In genomic region chr18:1930291-1931270, GRCh38 we compare ENCODE assay signal across 29 cellular contexts.
"Had no signal": no experiment of that assay in that cellular context is flagged by ENCODE, and none has a peak within 500 bp of the region (broad histone marks: within the 10 kb centered on the region; RNA-seq: fewer than 3 reads in every experiment).

No MANE protein-coding gene starts in this region.

- H3K4me3 ChIP-seq: adrenal gland, ascending aorta, body of pancreas, MG63, SK-N-MC had no signal

- H3K36me3 ChIP-seq: adrenal gland, ascending aorta, MG63 had no signal

- H3K27ac Mint-ChIP-seq: activated CD4-positive, alpha-beta memory T cell treated with anti-CD3 and anti-CD28 coated beads for 36 hours; activated CD4-positive, alpha-beta T cell treated with anti-CD3 and anti-CD28 coated beads, Interleukin-2, amount 10 ng/mL, durations not matched to agents 7 days and 5 days; activated naive CD8-positive, alpha-beta T cell treated with anti-CD3 and anti-CD28 coated beads, Interleukin-2, amount 10 ng/mL, durations not matched to agents 7 days and 5 days; activated T-helper 2 cell treated with anti-CD3 and anti-CD28 coated beads, Interferon-gamma antibody, Interleukin-2, Interleukin-4, amounts not matched to agents 10 μg/mL and 5 μg/mL and 100 μg/mL, durations not matched to agents 14 hours and 24 hours and 36 hours; T-cell had no signal

- H3K9me3 ChIP-seq: adrenal gland, ascending aorta, body of pancreas, MG63 had no signal

- H3K9me3 Mint-ChIP-seq: activated CD4-positive, alpha-beta T cell treated with anti-CD3 and anti-CD28 coated beads, Interleukin-2, amount 10 ng/mL, durations not matched to agents 7 days and 5 days had no signal

- H3K36me3 Mint-ChIP-seq: activated CD4-positive, alpha-beta memory T cell treated with anti-CD3 and anti-CD28 coated beads for 36 hours; activated naive CD8-positive, alpha-beta T cell treated with anti-CD3 and anti-CD28 coated beads, Interleukin-2, amount 10 ng/mL, durations not matched to agents 7 days and 5 days; T-cell had no signal

- H3K27me3 ChIP-seq: adrenal gland, ascending aorta, body of pancreas, MG63 had no signal

- H3K27ac ChIP-seq: adrenal gland, ascending aorta, body of pancreas, SK-N-MC had no signal

- DNase-seq: activated CD4-positive, alpha-beta memory T cell treated with anti-CD3 and anti-CD28 coated beads for 36 hours; activated CD4-positive, alpha-beta T cell treated with anti-CD3 and anti-CD28 coated beads, Interleukin-2, amount 10 ng/mL, durations not matched to agents 7 days and 5 days; activated CD4-positive, CD25-positive, alpha-beta regulatory T cell; activated CD8-positive, alpha-beta memory T cell treated with anti-CD3 and anti-CD28 coated beads for 24 hours; activated gamma-delta T cell treated with Interleukin-2 at 50 U/mL for 16 hours; activated naive CD4-positive, alpha-beta T cell treated with anti-CD3 and anti-CD28 coated beads, Interleukin-2, amount 50 U/mL, for 16 hours; activated naive CD8-positive, alpha-beta T cell treated with anti-CD3 and anti-CD28 coated beads, Interleukin-2, amount 10 ng/mL, durations not matched to agents 7 days and 5 days; activated T-cell treated with anti-CD3 and anti-CD28 coated beads, Interleukin-2, amount 50 U/mL, for 48 hours; adrenal gland; body of pancreas; central memory CD4-positive, alpha-beta T cell; MG63; NCI-H1105; NCI-H1436; NCI-H1694 treated with DMSO at 0.1 percent for 48 hours; NCI-H2029 treated with DMSO at 0.1 percent for 48 hours; NCI-H345; NCI-H510A; NCI-H526 treated with DMSO at 0.1 percent for 48 hours; NCI-H82; RPMI8226; T-cell; T-helper 2 cell; T1000 had no signal

- ATAC-seq: body of pancreas, Panc1, Right ventricle myocardium inferior, T-cell had no signal

- H3K4me1 Mint-ChIP-seq: activated CD4-positive, alpha-beta T cell treated with anti-CD3 and anti-CD28 coated beads, Interleukin-2, amount 10 ng/mL, durations not matched to agents 7 days and 5 days; activated naive CD8-positive, alpha-beta T cell treated with anti-CD3 and anti-CD28 coated beads, Interleukin-2, amount 10 ng/mL, durations not matched to agents 7 days and 5 days; T-cell had no signal

- H3K4me1 ChIP-seq: adrenal gland, ascending aorta, body of pancreas had no signal

- H3K27me3 Mint-ChIP-seq: activated CD4-positive, alpha-beta memory T cell treated with anti-CD3 and anti-CD28 coated beads for 36 hours; activated CD4-positive, alpha-beta T cell treated with anti-CD3 and anti-CD28 coated beads, Interleukin-2, amount 10 ng/mL, durations not matched to agents 7 days and 5 days; activated naive CD8-positive, alpha-beta T cell treated with anti-CD3 and anti-CD28 coated beads, Interleukin-2, amount 10 ng/mL, durations not matched to agents 7 days and 5 days had no signal

- H3K4me3 Mint-ChIP-seq: activated CD4-positive, alpha-beta memory T cell treated with anti-CD3 and anti-CD28 coated beads for 36 hours; activated CD4-positive, alpha-beta T cell treated with anti-CD3 and anti-CD28 coated beads, Interleukin-2, amount 10 ng/mL, durations not matched to agents 7 days and 5 days; activated naive CD8-positive, alpha-beta T cell treated with anti-CD3 and anti-CD28 coated beads, Interleukin-2, amount 10 ng/mL, durations not matched to agents 7 days and 5 days; T-cell had no signal
